ENCODE assay signal across 8 cellular contexts in the genomic region with DNA sequence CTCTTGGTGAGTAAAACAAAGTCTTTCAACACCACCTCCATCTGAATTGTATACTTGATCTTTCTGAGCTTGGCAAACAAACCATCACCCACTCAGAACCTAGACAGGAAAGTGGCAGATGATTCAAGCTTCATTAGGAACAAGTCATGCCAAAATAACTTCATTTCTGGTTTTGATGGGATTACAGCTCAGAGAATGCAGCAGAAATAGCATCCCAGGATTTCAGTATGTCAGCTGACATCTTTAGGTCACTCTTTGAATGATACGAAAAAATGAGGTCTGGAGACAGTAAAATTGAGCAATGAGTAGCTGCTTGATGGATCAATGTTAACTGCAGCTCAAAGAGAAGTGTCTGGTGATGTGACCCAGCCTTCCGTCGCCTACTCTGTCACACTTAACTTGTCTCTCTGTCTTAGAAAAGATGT.
A peak's percentile ranks its signal among the peaks of the same experiment; 100 is the strongest.
DNase-seq lines count a peak whose midpoint lies in the region; TF ChIP-seq lines count a peak whose summit lies in the region.
"Had no signal": no experiment of that assay in that cellular context is flagged by ENCODE, and none has a peak within 500 bp of the region (broad histone marks: within the 10 kb centered on the region; RNA-seq: fewer than 3 reads in every experiment).

No MANE protein-coding gene starts in this region.

- H3K4me3 Mint-ChIP-seq in chondrocyte (ENCODE audit: unreplicated experiment) (peak overlapping the region; percentile 49), progenitor cell of endocrine pancreas (ENCODE audit: low read depth) (no peak overlapping the region)

- H2AFZ ChIP-seq in neuron (ENCODE audit: low read depth, low read length): no peak overlapping the region

- H3K4me1 Mint-ChIP-seq in chondrocyte (ENCODE audit: low read depth) (peaks cover 68% of the 10 kb centered on the region), progenitor cell of endocrine pancreas (ENCODE audit: low read depth) (peaks cover 12% of the 10 kb centered on the region)

- no peaks in the 10 kb centered on the region for H3K9me3 ChIP-seq in neuron (ENCODE audit: low read length)

- H3K27ac Mint-ChIP-seq in chondrocyte (ENCODE audit: unreplicated experiment): peak overlapping the region; percentile 98
- H3K27ac Mint-ChIP-seq in progenitor cell of endocrine pancreas: no peak overlapping the region

- no peaks in the 10 kb centered on the region for H3K36me3 ChIP-seq in neuron (ENCODE audit: insufficient read depth, low read length)

- H3K27me3 ChIP-seq in neuron (ENCODE audit: insufficient read depth, low read length): no peaks in the 10 kb centered on the region

- TF ChIP-seq CTCF in chondrocyte (IDR thresholded peaks at IDR 0.05) (no peak), progenitor cell of endocrine pancreas (IDR thresholded peaks at IDR 0.05; ENCODE audit: unreplicated experiment) (no peak)

- H3K27me3 Mint-ChIP-seq in chondrocyte (ENCODE audit: low read depth): no peaks in the 10 kb centered on the region
- no peaks in the 10 kb centered on the region for H3K27me3 Mint-ChIP-seq in progenitor cell of endocrine pancreas

- DNase-seq in DMS79 treated with DMSO at 0.1 percent for 48 hours (lab: John Stamatoyannopoulos, UW): peak; percentile 68
- DNase-seq in NCI-H187 treated with DMSO at 0.1 percent for 48 hours (lab: John Stamatoyannopoulos, UW): peak; percentile 58
- DNase-seq in chondrocyte (ENCODE audit: low spot score): no peak
- no peak for DNase-seq in progenitor cell of endocrine pancreas (ENCODE audit: low spot score, unreplicated experiment)
- DNase-seq in iPS-NIHi11 (ENCODE audit: low spot score): no peak
- no peak for DNase-seq in NCI-H69 (lab: John Stamatoyannopoulos, UW)
- DNase-seq: activated CD8-positive, alpha-beta memory T cell treated with anti-CD3 and anti-CD28 coated beads, Interleukin-2, amount 50 U/mL, for 4 hours had no signal

- H3K4me3 ChIP-seq in neuron (ENCODE audit: low read length): peak overlapping the region; percentile 42

- H3K36me3 Mint-ChIP-seq in chondrocyte (ENCODE audit: low read depth) (no peaks in the 10 kb centered on the region), progenitor cell of endocrine pancreas (ENCODE audit: insufficient read depth) (no peaks in the 10 kb centered on the region)

- H3K9me3 Mint-ChIP-seq in chondrocyte (ENCODE audit: low read depth) (no peaks in the 10 kb centered on the region), progenitor cell of endocrine pancreas (ENCODE audit: low read depth) (no peaks in the 10 kb centered on the region)

- H3K4me1 ChIP-seq in neuron (ENCODE audit: insufficient read depth, low read length): peaks cover 44% of the 10 kb centered on the region

Comparison
In these comparisons a context has a peak if more than half of its experiments do, and no peak if none do; other contexts are left out.
1. DNase-seq: peak in DMS79 treated with DMSO at 0.1 percent for 48 hours (single experiment) and NCI-H187 treated with DMSO at 0.1 percent for 48 hours (single experiment); none in chondrocyte (single experiment), progenitor cell of endocrine pancreas (single experiment), iPS-NIHi11 (single experiment) and NCI-H69 (single experiment).